Comparison of ENCODE assay signal across 8 cellular contexts in the genomic region with DNA sequence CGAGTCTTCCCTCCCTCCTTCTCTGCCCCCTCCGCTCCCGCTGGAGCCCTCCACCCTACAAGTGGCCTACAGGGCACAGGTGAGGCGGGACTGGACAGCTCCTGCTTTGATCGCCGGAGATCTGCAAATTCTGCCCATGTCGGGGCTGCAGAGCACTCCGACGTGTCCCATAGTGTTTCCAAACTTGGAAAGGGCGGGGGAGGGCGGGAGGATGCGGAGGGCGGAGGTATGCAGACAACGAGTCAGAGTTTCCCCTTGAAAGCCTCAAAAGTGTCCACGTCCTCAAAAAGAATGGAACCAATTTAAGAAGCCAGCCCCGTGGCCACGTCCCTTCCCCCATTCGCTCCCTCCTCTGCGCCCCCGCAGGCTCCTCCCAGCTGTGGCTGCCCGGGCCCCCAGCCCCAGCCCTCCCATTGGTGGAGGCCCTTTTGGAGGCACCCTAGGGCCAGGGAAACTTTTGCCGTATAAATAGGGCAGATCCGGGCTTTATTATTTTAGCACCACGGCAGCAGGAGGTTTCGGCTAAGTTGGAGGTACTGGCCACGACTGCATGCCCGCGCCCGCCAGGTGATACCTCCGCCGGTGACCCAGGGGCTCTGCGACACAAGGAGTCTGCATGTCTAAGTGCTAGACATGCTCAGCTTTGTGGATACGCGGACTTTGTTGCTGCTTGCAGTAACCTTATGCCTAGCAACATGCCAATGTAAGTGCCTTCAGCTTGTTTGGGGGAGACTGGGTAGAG. TPM values are rescaled to one million over a fixed set of nuclear protein-coding genes. Genes with fewer than 3 reads are reported as not detected.
DNase-seq lines count a peak whose midpoint lies in the region; ATAC-seq and TF ChIP-seq lines count a peak whose summit lies in the region.

A gene (plus strand): TSS at position 497 of the 742 bp plus-strand sequence. CDS start 137 bp downstream, at position 634.

- H3K4me1 Mint-ChIP-seq in immature natural killer cell = peaks cover 6 to 27% of the 10 kb centered on the region in 2 donors

- in situ Hi-C loops in mammary epithelial cell (cut with MboI; ENCODE audit: low sequenced_read_pairs in 2 of 2) = loop anchor here (5.0 to 10.0 kb wide), 2 partner anchors 100 to 107 kb away; no protein-coding TSS in a partner anchor

- H3K9me3 ChIP-seq in HUES64 (ENCODE audit: insufficient read depth, low read depth, low read length) = no peaks in the 10 kb centered on the region
- H3K9me3 ChIP-seq in mammary epithelial cell (replicated peaks; ENCODE audit: insufficient read depth, low read length) = no peaks in the 10 kb centered on the region

- CTCF ChIA-PET in mammary epithelial cell (lab: Charles Lee; ENCODE audit: low non-redundant PET) = interaction anchor here (0.5 to 1.7 kb wide), 5 partner anchors 62 to 530 kb away, joined by 3 to 16 read pairs (median 5); no protein-coding TSS in a partner anchor

- H3K9ac ChIP-seq in HUES64 (ENCODE audit: low read depth, low read length) (peak within 1 kb of the TSS; percentile 73), mammary epithelial cell (ENCODE audit: insufficient read depth, low read length) (no peak within 1 kb of the TSS)

- BruUV-seq in mammary epithelial cell (replicated peaks; lab: Mats Ljungman, UMichigan) = no TSS peak

- peak; percentile 63 for DNase-seq in DMS 273 (lab: John Stamatoyannopoulos, UW; ENCODE audit: unreplicated experiment)
- no peak for DNase-seq in mammary epithelial cell
- DNase-seq in immature natural killer cell = peak in 1 of 3 donors; percentile 10
- peak; percentile 93 for DNase-seq in smooth muscle cell of the brain vasculature (ENCODE audit: low read depth, low spot score)
- DNase-seq in head of caudate nucleus = no peak
- DNase-seq in SIG-M5 treated with dmso at 0.1 percent for 504 hours (lab: John Stamatoyannopoulos, UW; ENCODE audit: unreplicated experiment) = no peak

- ATAC-seq in HG03342 (IDR thresholded peaks at IDR 0.05; ENCODE audit: unreplicated experiment) = no peak

- intact Hi-C loops in mammary epithelial cell (cut with micrococcal nuclease) = loop anchor here (1.0 to 10.0 kb wide), 7 partner anchors 99 to 677 kb away; no protein-coding TSS in a partner anchor
- intact Hi-C loops in head of caudate nucleus (cut with DNase I) = loop anchor here (10.0 kb wide), 1 partner anchor 110 kb away; no protein-coding TSS in a partner anchor

- H3K36me3 ChIP-seq in HUES64 (ENCODE audit: insufficient read depth, low read length) = peaks cover 19% of the 10 kb centered on the region
- no peaks in the 10 kb centered on the region for H3K36me3 ChIP-seq in mammary epithelial cell (ENCODE audit: insufficient read depth, low read length)

- H3K4me3 Mint-ChIP-seq in immature natural killer cell = peak within 1 kb of the TSS in 3 of 5 donors; percentile 48 to 85 (median 76)

- no peaks in the 10 kb centered on the region for H4K20me1 ChIP-seq in mammary epithelial cell (ENCODE audit: insufficient read depth, low read length)

- dilution Hi-C loops in mammary epithelial cell (cut with HindIII; ENCODE audit: low sequenced_read_pairs) = no loop called here

- H3K4me2 ChIP-seq in mammary epithelial cell (ENCODE audit: insufficient read depth, low read depth, low read length) = peak within 1 kb of the TSS; percentile 46

- H2AFZ ChIP-seq in mammary epithelial cell (ENCODE audit: low read depth, low read length) = peak within 1 kb of the TSS; percentile 75

- H3K4me1 ChIP-seq in HUES64 (ENCODE audit: insufficient read depth, low read length) = peaks cover 28% of the 10 kb centered on the region
- H3K4me1 ChIP-seq in mammary epithelial cell (ENCODE audit: insufficient read depth, low read length) = peaks cover 15% of the 10 kb centered on the region

- H3K36me3 Mint-ChIP-seq in immature natural killer cell = no peaks in the 10 kb centered on the region

- WGBS in HUES64 = 3% methylated on average over 34 of the region's 34 CpGs
- WGBS in mammary epithelial cell (ENCODE audit: low coverage, missing lambda C conversion rate) = 17% methylated on average over 21 of the region's 34 CpGs

- TF ChIP-seq CTCF in mammary epithelial cell (conservative IDR thresholded peaks at IDR 0.05 in 1 of 2, IDR thresholded peaks at IDR 0.05 in 1 of 2; ENCODE audit: extremely low read depth in 1 of 2, insufficient read depth in 1 of 2, low read depth in 1 of 2, low read length in 2 of 2) = no peak

- H3K27me3 ChIP-seq in HUES64 (ENCODE audit: insufficient read depth, low read length) = 0 out of 2 replicates have a peak, but pooled peaks cover 6% of the 10 kb centered on the region
- peaks cover 2% of the 10 kb centered on the region for H3K27me3 ChIP-seq in mammary epithelial cell (ENCODE audit: insufficient read depth, low read length)

- H3K27ac ChIP-seq in HUES64 (ENCODE audit: low read depth, low read length) (peak within 1 kb of the TSS; percentile 14; the same call in 1 of the 2 replicates), mammary epithelial cell (ENCODE audit: insufficient read depth, low read depth, low read length) (no peak within 1 kb of the TSS)

- H3K27me3 Mint-ChIP-seq in immature natural killer cell (ENCODE audit: low read depth in 3 of 3) = peaks cover 2 to 14% (median 9%) of the 10 kb centered on the region in 3 donors

- H3K4me3 ChIP-seq in HUES64 (ENCODE audit: low read length) (peak within 1 kb of the TSS; percentile 63), mammary epithelial cell (replicated peaks in 1 of 3; ENCODE audit: insufficient read depth in 1 of 3, low read depth in 2 of 3, low read length in 3 of 3) (no peak within 1 kb of the TSS)

- H3K27ac Mint-ChIP-seq in immature natural killer cell = peak within 1 kb of the TSS in 1 of 6 donors; percentile 88

- no peaks in the 10 kb centered on the region for H3K9me3 Mint-ChIP-seq in immature natural killer cell

- H3K79me2 ChIP-seq in mammary epithelial cell (ENCODE audit: insufficient read depth, low read length) = no peaks in the 10 kb centered on the region

RNA-seq across cellular contexts. Expression of the gene that starts here (rescaled TPM):
- 44.4 TPM for polyA plus RNA-seq in HUES64 (2013, experiment 1 of 2)
- polyA plus RNA-seq in HUES64 (2013, experiment 2 of 2) = 62.5 TPM
- 10 to 100 TPM in 1 of 2 donors, under 1 TPM in 1; 0.45 to 13.7 TPM for total RNA-seq in mammary epithelial cell
- polyA plus RNA-seq in mammary epithelial cell (0.60 TPM), immature natural killer cell (not detected)
- polyA minus RNA-seq in mammary epithelial cell = 0.31 TPM

Comparison
In these comparisons a context has a peak if more than half of its experiments do, and no peak if none do; other contexts are left out.
1. DNase-seq: peak in DMS 273 (single experiment) and smooth muscle cell of the brain vasculature (single experiment); none in mammary epithelial cell (single experiment), head of caudate nucleus (0 of 42) and SIG-M5 treated with dmso at 0.1 percent for 504 hours (single experiment).